25 cellular contexts compared by ENCODE assay signal in the genomic region with DNA sequence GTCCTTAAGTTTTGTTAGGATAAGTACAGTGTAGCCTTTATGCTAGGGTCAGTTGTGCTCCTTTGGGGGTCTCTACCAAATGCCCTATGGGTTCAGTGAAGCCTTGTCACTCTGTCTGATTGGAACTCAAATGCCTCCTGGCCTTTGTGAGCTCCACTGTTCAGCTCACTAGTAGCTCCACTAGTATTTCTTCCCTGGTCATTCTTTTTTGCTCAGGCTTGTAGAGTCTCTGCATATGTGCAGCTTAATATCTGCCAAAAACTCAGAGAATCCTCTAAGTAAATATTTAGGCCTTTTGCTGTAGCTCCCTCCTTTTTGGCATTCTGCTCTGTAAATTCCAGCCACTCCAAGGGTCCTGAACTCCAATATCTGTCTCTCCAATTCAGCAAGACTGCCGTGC.
"Had no signal": no experiment of that assay in that cellular context is flagged by ENCODE, and none has a peak within 500 bp of the region (broad histone marks: within the 10 kb centered on the region; RNA-seq: fewer than 3 reads in every experiment).

No MANE protein-coding gene starts in this region.

- H3K36me3 ChIP-seq: ascending aorta, transverse colon, WERI-Rb-1 had no signal

- H3K27ac ChIP-seq: ascending aorta, parathyroid adenoma, WERI-Rb-1 had no signal

- H3K9ac ChIP-seq: parathyroid adenoma had no signal

- H3K9me3 Mint-ChIP-seq: activated CD4-positive, alpha-beta memory T cell treated with anti-CD3 and anti-CD28 coated beads for 36 hours; activated CD4-positive, alpha-beta T cell treated with anti-CD3 and anti-CD28 coated beads, Interleukin-2, amount 10 ng/mL, durations not matched to agents 24 days and 14 days; activated naive CD4-positive, alpha-beta T cell treated with anti-CD3 and anti-CD28 coated beads for 36 hours; activated naive CD8-positive, alpha-beta T cell treated with anti-CD3 and anti-CD28 coated beads for 36 hours; activated T-helper 1 cell treated with anti-CD3 and anti-CD28 coated beads, Interleukin-12 subunit alpha, Interleukin-12 subunit beta, Interleukin-2, Interleukin-4 antibody, amounts not matched to agents 30 ng/mL and 10 ng/mL and 1 ng/mL, durations not matched to agents 14 hours and 24 hours and 36 hours; naive B cell had no signal

- H3K4me1 Mint-ChIP-seq: activated CD4-positive, alpha-beta T cell treated with anti-CD3 and anti-CD28 coated beads, Interleukin-2, amount 10 ng/mL, durations not matched to agents 24 days and 14 days; activated naive CD8-positive, alpha-beta T cell treated with anti-CD3 and anti-CD28 coated beads for 36 hours; mesothelial cell of epicardium; naive B cell had no signal

- H3K27me3 ChIP-seq: ascending aorta, transverse colon had no signal

- H3K4me1 ChIP-seq: ascending aorta, parathyroid adenoma, transverse colon had no signal

- H3K4me3 Mint-ChIP-seq: activated CD4-positive, alpha-beta memory T cell treated with anti-CD3 and anti-CD28 coated beads for 36 hours; activated CD4-positive, alpha-beta T cell treated with anti-CD3 and anti-CD28 coated beads, Interleukin-2, amount 10 ng/mL, durations not matched to agents 24 days and 14 days; activated naive CD4-positive, alpha-beta T cell treated with anti-CD3 and anti-CD28 coated beads for 36 hours; activated naive CD8-positive, alpha-beta T cell treated with anti-CD3 and anti-CD28 coated beads for 36 hours; activated T-helper 1 cell treated with anti-CD3 and anti-CD28 coated beads, Interleukin-12 subunit alpha, Interleukin-12 subunit beta, Interleukin-2, Interleukin-4 antibody, amounts not matched to agents 30 ng/mL and 10 ng/mL and 1 ng/mL, durations not matched to agents 14 hours and 24 hours and 36 hours; mesothelial cell of epicardium; naive B cell had no signal

- H3K27ac Mint-ChIP-seq: activated CD4-positive, alpha-beta memory T cell treated with anti-CD3 and anti-CD28 coated beads for 36 hours; activated CD4-positive, alpha-beta T cell treated with anti-CD3 and anti-CD28 coated beads, Interleukin-2, amount 10 ng/mL, durations not matched to agents 24 days and 14 days; activated naive CD4-positive, alpha-beta T cell treated with anti-CD3 and anti-CD28 coated beads for 36 hours; activated naive CD8-positive, alpha-beta T cell treated with anti-CD3 and anti-CD28 coated beads for 36 hours; activated T-helper 1 cell treated with anti-CD3 and anti-CD28 coated beads, Interleukin-12 subunit alpha, Interleukin-12 subunit beta, Interleukin-2, Interleukin-4 antibody, amounts not matched to agents 30 ng/mL and 10 ng/mL and 1 ng/mL, durations not matched to agents 14 hours and 24 hours and 36 hours; mesothelial cell of epicardium; naive B cell had no signal

- ATAC-seq: esophagus mucosa, left ventricle myocardium superior, right cardiac atrium had no signal

- H3K4me3 ChIP-seq: ascending aorta, transverse colon had no signal

- DNase-seq: activated CD4-positive, alpha-beta memory T cell treated with anti-CD3 and anti-CD28 coated beads for 36 hours; activated CD4-positive, alpha-beta T cell treated with anti-CD3 and anti-CD28 coated beads, Interleukin-2, amount 10 ng/mL, durations not matched to agents 24 days and 14 days; activated CD4-positive, CD25-positive, alpha-beta regulatory T cell treated with anti-CD3 and anti-CD28 coated beads, Interleukin-2, amount 50 U/mL, for 72 hours; activated CD8-positive, alpha-beta memory T cell treated with anti-CD3 and anti-CD28 coated beads, Interleukin-2, amount 50 U/mL, for 4 hours; activated effector memory CD4-positive, alpha-beta T cell treated with anti-CD3 and anti-CD28 coated beads, Interleukin-2, amount 50 U/mL, for 16 hours; activated naive CD4-positive, alpha-beta T cell treated with anti-CD3 and anti-CD28 coated beads for 36 hours; activated naive CD8-positive, alpha-beta T cell treated with anti-CD3 and anti-CD28 coated beads for 36 hours; activated T-cell treated with anti-CD3 and anti-CD28 coated beads, Interleukin-2, amount 50 U/mL, for 1 hour; caudate nucleus; foreskin melanocyte; left ventricle myocardium superior; mammary epithelial cell; naive B cell; nucleus accumbens; right cardiac atrium; stimulated activated CD4-positive, alpha-beta T cell treated with anti-CD3 and anti-CD28 coated beads, Interleukin-2, amount 100 ng/mL, for 48 hours; stimulated activated naive CD4-positive, alpha-beta T cell treated with Interleukin-2 at 50 U/mL for 16 hours; T-helper 9 cell; transverse colon; WERI-Rb-1 had no signal

- H3K9me3 ChIP-seq: ascending aorta, transverse colon had no signal

- H2AFZ ChIP-seq: parathyroid adenoma had no signal

- H3K36me3 Mint-ChIP-seq: activated CD4-positive, alpha-beta memory T cell treated with anti-CD3 and anti-CD28 coated beads for 36 hours; activated naive CD8-positive, alpha-beta T cell treated with anti-CD3 and anti-CD28 coated beads for 36 hours; mesothelial cell of epicardium; naive B cell had no signal

- H3K79me2 ChIP-seq: parathyroid adenoma had no signal
